2 cellular contexts compared by ENCODE assay signal in the genomic region with DNA sequence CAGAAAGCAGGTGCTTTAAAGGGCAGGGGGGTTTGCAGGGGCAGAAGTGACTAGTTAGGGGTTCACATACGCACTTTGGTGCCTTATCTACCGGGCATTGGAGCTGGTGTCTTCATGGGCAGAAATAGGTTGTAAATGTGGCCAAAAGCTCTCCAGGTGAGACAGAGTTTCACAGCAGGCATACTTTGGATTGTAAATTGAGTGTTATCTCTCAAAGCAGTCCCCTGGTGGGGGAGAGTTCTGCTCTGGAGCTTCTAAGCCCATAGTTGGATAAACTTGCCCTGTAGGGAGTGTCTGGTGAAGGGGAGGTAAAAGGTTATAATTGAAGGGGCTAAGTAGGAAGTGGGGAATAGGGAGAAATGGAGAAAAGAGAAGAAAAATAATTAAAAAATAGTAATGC.
TF ChIP-seq lines count a peak whose summit lies in the region.

No MANE protein-coding gene starts in this region.

TF ChIP-seq in GM23338, 12 proteins besides CTCF, POLR2A, EP300 and RAD21:
- TF ChIP-seq ZNF462 (CRISPR knock-in tag; IDR thresholded peaks at IDR 0.05) (peak; percentile 87), ZNF331 (CRISPR knock-in tag; IDR thresholded peaks at IDR 0.05; ENCODE audit: low read depth) (no peak)

TF ChIP-seq in H1, 55 proteins besides CTCF, POLR2A, EP300 and RAD21:
- TF ChIP-seq EZH2 (IDR thresholded peaks at IDR 0.05; ENCODE audit: low read depth, low read length, severe bottlenecking) (no peak), NANOG (IDR thresholded peaks at IDR 0.05; ENCODE audit: insufficient read depth, low read depth, low read length, poor library complexity, severe bottlenecking) (peak; percentile 48), TCF12 (IDR thresholded peaks at IDR 0.05; ENCODE audit: low read depth, low read length) (no peak)
